In genomic region chr3:113677745-113678144, GRCh38 we compare ENCODE assay signal across 1 cellular context.
TF ChIP-seq lines count a peak whose summit lies in the region.

No MANE protein-coding gene starts in this region.

TF ChIP-seq in GM23338, 12 proteins besides CTCF, POLR2A, EP300 and RAD21 (continued from another document):
- TF ChIP-seq, protein P1, sequence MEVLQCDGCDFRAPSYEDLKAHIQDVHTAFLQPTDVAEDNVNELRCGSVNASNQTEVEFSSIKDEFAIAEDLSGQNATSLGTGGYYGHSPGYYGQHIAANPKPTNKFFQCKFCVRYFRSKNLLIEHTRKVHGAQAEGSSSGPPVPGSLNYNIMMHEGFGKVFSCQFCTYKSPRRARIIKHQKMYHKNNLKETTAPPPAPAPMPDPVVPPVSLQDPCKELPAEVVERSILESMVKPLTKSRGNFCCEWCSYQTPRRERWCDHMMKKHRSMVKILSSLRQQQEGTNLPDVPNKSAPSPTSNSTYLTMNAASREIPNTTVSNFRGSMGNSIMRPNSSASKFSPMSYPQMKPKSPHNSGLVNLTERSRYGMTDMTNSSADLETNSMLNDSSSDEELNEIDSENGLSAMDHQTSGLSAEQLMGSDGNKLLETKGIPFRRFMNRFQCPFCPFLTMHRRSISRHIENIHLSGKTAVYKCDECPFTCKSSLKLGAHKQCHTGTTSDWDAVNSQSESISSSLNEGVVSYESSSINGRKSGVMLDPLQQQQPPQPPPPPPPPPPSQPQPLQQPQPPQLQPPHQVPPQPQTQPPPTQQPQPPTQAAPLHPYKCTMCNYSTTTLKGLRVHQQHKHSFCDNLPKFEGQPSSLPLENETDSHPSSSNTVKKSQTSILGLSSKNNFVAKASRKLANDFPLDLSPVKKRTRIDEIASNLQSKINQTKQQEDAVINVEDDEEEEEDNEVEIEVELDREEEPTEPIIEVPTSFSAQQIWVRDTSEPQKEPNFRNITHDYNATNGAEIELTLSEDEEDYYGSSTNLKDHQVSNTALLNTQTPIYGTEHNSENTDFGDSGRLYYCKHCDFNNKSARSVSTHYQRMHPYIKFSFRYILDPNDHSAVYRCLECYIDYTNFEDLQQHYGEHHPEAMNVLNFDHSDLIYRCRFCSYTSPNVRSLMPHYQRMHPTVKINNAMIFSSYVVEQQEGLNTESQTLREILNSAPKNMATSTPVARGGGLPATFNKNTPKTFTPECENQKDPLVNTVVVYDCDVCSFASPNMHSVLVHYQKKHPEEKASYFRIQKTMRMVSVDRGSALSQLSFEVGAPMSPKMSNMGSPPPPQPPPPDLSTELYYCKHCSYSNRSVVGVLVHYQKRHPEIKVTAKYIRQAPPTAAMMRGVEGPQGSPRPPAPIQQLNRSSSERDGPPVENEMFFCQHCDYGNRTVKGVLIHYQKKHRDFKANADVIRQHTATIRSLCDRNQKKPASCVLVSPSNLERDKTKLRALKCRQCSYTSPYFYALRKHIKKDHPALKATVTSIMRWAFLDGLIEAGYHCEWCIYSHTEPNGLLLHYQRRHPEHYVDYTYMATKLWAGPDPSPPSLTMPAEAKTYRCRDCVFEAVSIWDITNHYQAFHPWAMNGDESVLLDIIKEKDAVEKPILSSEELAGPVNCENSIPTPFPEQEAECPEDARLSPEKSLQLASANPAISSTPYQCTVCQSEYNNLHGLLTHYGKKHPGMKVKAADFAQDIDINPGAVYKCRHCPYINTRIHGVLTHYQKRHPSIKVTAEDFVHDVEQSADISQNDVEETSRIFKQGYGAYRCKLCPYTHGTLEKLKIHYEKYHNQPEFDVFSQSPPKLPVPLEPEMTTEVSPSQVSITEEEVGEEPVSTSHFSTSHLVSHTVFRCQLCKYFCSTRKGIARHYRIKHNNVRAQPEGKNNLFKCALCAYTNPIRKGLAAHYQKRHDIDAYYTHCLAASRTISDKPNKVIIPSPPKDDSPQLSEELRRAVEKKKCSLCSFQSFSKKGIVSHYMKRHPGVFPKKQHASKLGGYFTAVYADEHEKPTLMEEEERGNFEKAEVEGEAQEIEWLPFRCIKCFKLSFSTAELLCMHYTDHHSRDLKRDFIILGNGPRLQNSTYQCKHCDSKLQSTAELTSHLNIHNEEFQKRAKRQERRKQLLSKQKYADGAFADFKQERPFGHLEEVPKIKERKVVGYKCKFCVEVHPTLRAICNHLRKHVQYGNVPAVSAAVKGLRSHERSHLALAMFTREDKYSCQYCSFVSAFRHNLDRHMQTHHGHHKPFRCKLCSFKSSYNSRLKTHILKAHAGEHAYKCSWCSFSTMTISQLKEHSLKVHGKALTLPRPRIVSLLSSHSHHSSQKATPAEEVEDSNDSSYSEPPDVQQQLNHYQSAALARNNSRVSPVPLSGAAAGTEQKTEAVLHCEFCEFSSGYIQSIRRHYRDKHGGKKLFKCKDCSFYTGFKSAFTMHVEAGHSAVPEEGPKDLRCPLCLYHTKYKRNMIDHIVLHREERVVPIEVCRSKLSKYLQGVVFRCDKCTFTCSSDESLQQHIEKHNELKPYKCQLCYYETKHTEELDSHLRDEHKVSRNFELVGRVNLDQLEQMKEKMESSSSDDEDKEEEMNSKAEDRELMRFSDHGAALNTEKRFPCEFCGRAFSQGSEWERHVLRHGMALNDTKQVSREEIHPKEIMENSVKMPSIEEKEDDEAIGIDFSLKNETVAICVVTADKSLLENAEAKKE (CRISPR knock-in tag; IDR thresholded peaks at IDR 0.05): no peak
- no peak for TF ChIP-seq CREB1 (CRISPR knock-in tag; IDR thresholded peaks at IDR 0.05; ENCODE audit: low read depth)
- TF ChIP-seq STAT1 (IDR thresholded peaks at IDR 0.05; ENCODE audit: unreplicated experiment): no peak
- TF ChIP-seq POLR2AphosphoS5 (IDR thresholded peaks at IDR 0.05; ENCODE audit: low read depth): no peak
- TF ChIP-seq ZNF114 (CRISPR knock-in tag; IDR thresholded peaks at IDR 0.05): no peak
- no peak for TF ChIP-seq NANOG (IDR thresholded peaks at IDR 0.05; ENCODE audit: borderline replicate concordance)
